ENCODE assay signal across 19 cellular contexts in genomic region chr4:30863031-30863430, GRCh38.
DNase-seq lines count a peak whose midpoint lies in the region; ATAC-seq and TF ChIP-seq lines count a peak whose summit lies in the region.
"Had no signal": no experiment of that assay in that cellular context is flagged by ENCODE, and none has a peak within 500 bp of the region (broad histone marks: within the 10 kb centered on the region; RNA-seq: fewer than 3 reads in every experiment).

No MANE protein-coding gene starts in this region.

- H3K27ac ChIP-seq in fibroblast of lung (ENCODE audit: insufficient read depth, low read length) (no peak overlapping the region), right atrium auricular region (no peak overlapping the region)
- H3K27ac ChIP-seq: right lobe of liver had no signal

- H3K36me3 ChIP-seq in adipocyte (ENCODE audit: control insufficient read depth, insufficient read depth, low read length, severe bottlenecking), result no peaks in the 10 kb centered on the region
- no peaks in the 10 kb centered on the region for H3K36me3 ChIP-seq in fibroblast of lung (ENCODE audit: control insufficient read depth, insufficient read depth, low read length)
- no peaks in the 10 kb centered on the region for H3K36me3 ChIP-seq in right atrium auricular region
- H3K36me3 ChIP-seq: right lobe of liver had no signal

- no peaks in the 10 kb centered on the region for H3K36me3 Mint-ChIP-seq in nephron progenitor cell (ENCODE audit: low read depth)

- no peak overlapping the region for H3K4me3 Mint-ChIP-seq in nephron progenitor cell
- H3K4me3 Mint-ChIP-seq: activated naive CD8-positive, alpha-beta T cell treated with anti-CD3 and anti-CD28 coated beads, Interleukin-2, amount 50 U/mL, for 24 hours had no signal

- no peak overlapping the region for H3K4me2 ChIP-seq in fibroblast of lung (ENCODE audit: extremely low read depth, insufficient read depth, low read length)

- H3K27me3 ChIP-seq in adipocyte (replicated peaks; ENCODE audit: control insufficient read depth, insufficient read depth, low read length), result no peaks in the 10 kb centered on the region
- H3K27me3 ChIP-seq in fibroblast of lung (ENCODE audit: control insufficient read depth, insufficient read depth, low read length), result no peaks in the 10 kb centered on the region
- no peaks in the 10 kb centered on the region for H3K27me3 ChIP-seq in right atrium auricular region
- H3K27me3 ChIP-seq: right lobe of liver had no signal

- no peak overlapping the region for H2AFZ ChIP-seq in fibroblast of lung (ENCODE audit: low read length)

- H3K9ac ChIP-seq in adipocyte (ENCODE audit: low read length) (no peak overlapping the region), fibroblast of lung (ENCODE audit: insufficient read depth, low read length) (no peak overlapping the region)

- TF ChIP-seq CTCF in fibroblast of lung (conservative IDR thresholded peaks at IDR 0.05 in 1 of 2, IDR thresholded peaks at IDR 0.05 in 1 of 2; ENCODE audit: low read depth in 1 of 2, low read length in 2 of 2) (no peak), nephron progenitor cell (IDR thresholded peaks at IDR 0.05) (no peak), right atrium auricular region (IDR thresholded peaks at IDR 0.05) (no peak)

- DNase-seq in GM03348 (ENCODE audit: low spot score) (peak; percentile 48), adipocyte (ENCODE audit: low read depth) (peak; percentile 60), fibroblast of lung (ENCODE audit: low read depth in 2 of 2) (peak; percentile 81 to 85), pulmonary artery endothelial cell (ENCODE audit: low read depth, low spot score) (peak; percentile 49), NCI-H1092 (lab: John Stamatoyannopoulos, UW) (no peak), nephron progenitor cell (no peak), right atrium auricular region (ENCODE audit: low spot score) (no peak)
- DNase-seq: activated naive CD8-positive, alpha-beta T cell treated with anti-CD3 and anti-CD28 coated beads, Interleukin-2, amount 50 U/mL, for 24 hours; AML-193; glutamatergic neuron; NCI-H1048; NCI-H2107; NCI-H526; right lobe of liver; SIG-M5; stimulated activated CD4-positive, alpha-beta T cell treated with anti-CD3 and anti-CD28 coated beads, Interleukin-2, amount 100 ng/mL, for 24 hours; T-helper 2 cell had no signal

- peaks cover 25% of the 10 kb centered on the region for H3K4me1 ChIP-seq in adipocyte (ENCODE audit: control insufficient read depth, insufficient read depth, low read length)
- peaks cover 3% of the 10 kb centered on the region for H3K4me1 ChIP-seq in fibroblast of lung (ENCODE audit: control insufficient read depth, extremely low read depth, insufficient read depth, low read length)
- H3K4me1 ChIP-seq in right atrium auricular region, result no peaks in the 10 kb centered on the region
- H3K4me1 ChIP-seq: right lobe of liver had no signal

- peaks cover 12% of the 10 kb centered on the region for H3K4me1 Mint-ChIP-seq in nephron progenitor cell
- H3K4me1 Mint-ChIP-seq: activated naive CD8-positive, alpha-beta T cell treated with anti-CD3 and anti-CD28 coated beads, Interleukin-2, amount 50 U/mL, for 24 hours had no signal

- ATAC-seq in GM21528 (IDR thresholded peaks at IDR 0.05; ENCODE audit: low FRiP score, unreplicated experiment), result no peak
- ATAC-seq: activated naive CD8-positive, alpha-beta T cell treated with anti-CD3 and anti-CD28 coated beads, Interleukin-2, amount 50 U/mL, for 24 hours; K562; right lobe of liver had no signal

- no peaks in the 10 kb centered on the region for H3K79me2 ChIP-seq in fibroblast of lung (ENCODE audit: control insufficient read depth, insufficient read depth, low read length)

- H3K9me3 ChIP-seq in adipocyte (ENCODE audit: control insufficient read depth, low read length) (no peaks in the 10 kb centered on the region), fibroblast of lung (ENCODE audit: control insufficient read depth, insufficient read depth, low read depth, low read length) (no peaks in the 10 kb centered on the region), right atrium auricular region (no peaks in the 10 kb centered on the region)
- H3K9me3 ChIP-seq: right lobe of liver had no signal

- no peaks in the 10 kb centered on the region for H3K27me3 Mint-ChIP-seq in nephron progenitor cell (ENCODE audit: low read depth, poor library complexity)
- H3K27me3 Mint-ChIP-seq: activated naive CD8-positive, alpha-beta T cell treated with anti-CD3 and anti-CD28 coated beads, Interleukin-2, amount 50 U/mL, for 24 hours had no signal

- no peak overlapping the region for H3K27ac Mint-ChIP-seq in nephron progenitor cell
- H3K27ac Mint-ChIP-seq: activated naive CD8-positive, alpha-beta T cell treated with anti-CD3 and anti-CD28 coated beads, Interleukin-2, amount 50 U/mL, for 24 hours had no signal

- H3K9me3 Mint-ChIP-seq in nephron progenitor cell, result no peaks in the 10 kb centered on the region

- no peak overlapping the region for H3K4me3 ChIP-seq in adipocyte (ENCODE audit: low read length)
- no peak overlapping the region for H3K4me3 ChIP-seq in fibroblast of lung (replicated peaks in 1 of 4; ENCODE audit: control extremely low read depth in 1 of 4, insufficient read depth in 1 of 4, low read depth in 3 of 4, low read length in 4 of 4)
- no peak overlapping the region for H3K4me3 ChIP-seq in right atrium auricular region
- H3K4me3 ChIP-seq: K562, right lobe of liver had no signal

- no peaks in the 10 kb centered on the region for H4K20me1 ChIP-seq in fibroblast of lung (ENCODE audit: control insufficient read depth, extremely low read depth, insufficient read depth, low read length)

Comparison
In these comparisons a context has a peak if more than half of its experiments do, and no peak if none do; other contexts are left out.
1. DNase-seq: peak in GM03348 (single experiment), adipocyte (single experiment), fibroblast of lung (2 of 2) and pulmonary artery endothelial cell (single experiment); none in NCI-H1092 (single experiment), nephron progenitor cell (single experiment) and right atrium auricular region (single experiment).